In genomic region chr5:9046756-9047481, GRCh38 we compare ENCODE assay signal across 14 cellular contexts.
DNase-seq lines count a peak whose midpoint lies in the region; ATAC-seq and TF ChIP-seq lines count a peak whose summit lies in the region.
"Had no signal": no experiment of that assay in that cellular context is flagged by ENCODE, and none has a peak within 500 bp of the region (broad histone marks: within the 10 kb centered on the region; RNA-seq: fewer than 3 reads in every experiment).

No MANE protein-coding gene starts in this region.

- H3K9me3 ChIP-seq in right atrium auricular region (no peaks in the 10 kb centered on the region), right cardiac atrium (ENCODE audit: control insufficient read depth, low read length) (no peaks in the 10 kb centered on the region), aorta (ENCODE audit: control insufficient read depth, low read length) (no peaks in the 10 kb centered on the region)
- H3K9me3 ChIP-seq: A549, colonic mucosa had no signal

- TF ChIP-seq CTCF in right atrium auricular region (IDR thresholded peaks at IDR 0.05) = no peak

- WGBS in right cardiac atrium = 18% methylated on average over 3 of the region's 3 CpGs
- 14 to 21% methylated on average over 3 of the region's 3 CpGs for WGBS in aorta, 2 donors

- H3K36me3 ChIP-seq in right atrium auricular region (peaks cover 9% of the 10 kb centered on the region), aorta (ENCODE audit: control insufficient read depth in 1 of 2, insufficient read depth in 2 of 2, low read length in 1 of 2) (peaks cover 0 to 2% of the 10 kb centered on the region in 2 donors)
- H3K36me3 ChIP-seq: colonic mucosa had no signal

- H3K4me1 ChIP-seq in right atrium auricular region (peaks cover 0 to 12% of the 10 kb centered on the region in 2 donors), right cardiac atrium (ENCODE audit: control insufficient read depth, insufficient read depth, low read length) (no peaks in the 10 kb centered on the region), aorta (ENCODE audit: control insufficient read depth in 1 of 2, insufficient read depth in 2 of 2, low read length in 2 of 2) (no peaks in the 10 kb centered on the region)
- H3K4me1 ChIP-seq: A549, colonic mucosa had no signal

- DNase-seq in Right ventricle myocardium superior = no peak
- no peak for DNase-seq in right atrium auricular region (ENCODE audit: low spot score)
- peak; percentile 87 for DNase-seq in astrocyte of the hippocampus (ENCODE audit: low read depth, low spot score)
- no peak for DNase-seq in right cardiac atrium
- peak in 1 of 2 donors; percentile 69 for DNase-seq in aorta
- DNase-seq in NCI-H2107 (lab: John Stamatoyannopoulos, UW) = no peak
- no peak for DNase-seq in activated CD4-positive, alpha-beta T cell treated with anti-CD3 and anti-CD28 coated beads for 4 hours
- DNase-seq in stimulated activated CD4-positive, alpha-beta T cell treated with anti-CD3 and anti-CD28 coated beads, Interleukin-15, amount 100 ng/mL, for 24 hours = no peak
- DNase-seq: colonic mucosa, KG1, NCI-H524 treated with DMSO at 0.1 percent for 48 hours, retina, T-helper 2 cell had no signal

- ATAC-seq in Right ventricle myocardium superior (ENCODE audit: poor library complexity) = peak; percentile 18
- peak; percentile 38 to 84 for ATAC-seq in right cardiac atrium
- peak; percentile 73 for ATAC-seq in aorta (ENCODE audit: low FRiP score)
- ATAC-seq: A549 had no signal

- H3K27me3 ChIP-seq in right atrium auricular region (no peaks in the 10 kb centered on the region), right cardiac atrium (ENCODE audit: control insufficient read depth, insufficient read depth) (no peaks in the 10 kb centered on the region), aorta (ENCODE audit: control insufficient read depth in 1 of 2, insufficient read depth in 2 of 2, low read length in 1 of 2) (no peaks in the 10 kb centered on the region)
- H3K27me3 ChIP-seq: colonic mucosa had no signal

- H3K4me3 ChIP-seq in right atrium auricular region (no peak overlapping the region), right cardiac atrium (ENCODE audit: low read length) (no peak overlapping the region), aorta (ENCODE audit: low read length in 2 of 2) (no peak overlapping the region)
- H3K4me3 ChIP-seq: A549, colonic mucosa had no signal

- H3K27ac ChIP-seq in right atrium auricular region (no peak overlapping the region), right cardiac atrium (ENCODE audit: low read length) (peak overlapping the region; percentile 48), aorta (ENCODE audit: low read depth in 1 of 2, low read length in 2 of 2) (peak overlapping the region in 1 of 2 donors; percentile 42)
- H3K27ac ChIP-seq: A549, colonic mucosa had no signal

- intact Hi-C loops in Right ventricle myocardium superior (cut with DNase I) = no loop called here
- intact Hi-C loops in right cardiac atrium (cut with DNase I) = no loop called here
- intact Hi-C loops in aorta (cut with DNase I) = no loop called here

Comparison
In these comparisons a context has a peak if more than half of its experiments do, and no peak if none do; other contexts are left out.
1. ATAC-seq: peak in every context shown above with its lines; median percentile 73 in aorta; 61 in right cardiac atrium; 18 in Right ventricle myocardium superior.